ENCODE assay signal across 2 cellular contexts in the genomic region with DNA sequence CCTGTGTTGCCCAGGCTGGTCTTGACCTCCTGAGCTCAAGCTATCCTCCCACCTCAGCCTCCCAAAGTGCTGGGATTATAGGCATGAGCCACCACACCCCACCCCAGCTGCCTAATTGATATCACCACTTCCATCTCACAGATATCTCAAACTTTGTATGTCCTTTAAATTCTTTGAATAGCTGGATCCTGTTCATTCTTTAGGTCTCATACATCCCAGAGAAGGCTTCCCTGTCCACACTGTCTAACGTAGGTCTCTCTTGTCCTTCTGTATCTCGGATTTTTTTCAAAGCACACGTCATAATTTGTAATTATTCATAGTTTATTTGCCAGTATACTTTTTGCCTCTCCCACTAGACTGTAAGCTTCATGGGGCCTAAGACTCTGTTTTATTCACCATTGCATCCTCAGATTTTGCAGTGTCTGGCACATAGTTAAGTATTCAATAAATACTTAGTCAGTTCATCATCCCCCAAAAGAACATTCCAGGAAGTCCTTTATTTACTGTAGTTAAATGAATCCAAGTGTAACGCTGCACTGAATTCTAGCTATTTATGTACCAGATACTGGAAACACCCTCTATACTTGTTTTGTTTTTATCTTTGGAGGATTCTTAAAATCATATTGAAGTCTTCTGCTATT.
TF ChIP-seq lines count a peak whose summit lies in the region.

No MANE protein-coding gene starts in this region.

TF ChIP-seq in IMR-90, 13 proteins besides CTCF, POLR2A, EP300 and RAD21:
- TF ChIP-seq SMC3 (IDR thresholded peaks at IDR 0.05; ENCODE audit: low read depth, low read length) (no peak), CEBPB (IDR thresholded peaks at IDR 0.05; ENCODE audit: low read depth, low read length) (no peak), NFE2L2 (IDR thresholded peaks at IDR 0.05; ENCODE audit: low read depth, low read length) (no peak), CHD1 (IDR thresholded peaks at IDR 0.05; ENCODE audit: low read depth, low read length) (no peak), RCOR1 (IDR thresholded peaks at IDR 0.05; ENCODE audit: insufficient replicate concordance, low read length) (no peak), MXI1 (IDR thresholded peaks at IDR 0.05; ENCODE audit: borderline replicate concordance, low read depth, low read length) (no peak), MAFK (IDR thresholded peaks at IDR 0.05; ENCODE audit: low read depth, low read length) (no peak), RFX5 (IDR thresholded peaks at IDR 0.05; ENCODE audit: low read depth, low read length) (no peak), MAZ (IDR thresholded peaks at IDR 0.05; ENCODE audit: borderline replicate concordance, low read depth, low read length) (no peak), FOS (IDR thresholded peaks at IDR 0.05; ENCODE audit: low read depth, low read length) (no peak), BHLHE40 (IDR thresholded peaks at IDR 0.05; ENCODE audit: low read depth, low read length) (no peak)
- TF ChIP-seq, protein P1, sequence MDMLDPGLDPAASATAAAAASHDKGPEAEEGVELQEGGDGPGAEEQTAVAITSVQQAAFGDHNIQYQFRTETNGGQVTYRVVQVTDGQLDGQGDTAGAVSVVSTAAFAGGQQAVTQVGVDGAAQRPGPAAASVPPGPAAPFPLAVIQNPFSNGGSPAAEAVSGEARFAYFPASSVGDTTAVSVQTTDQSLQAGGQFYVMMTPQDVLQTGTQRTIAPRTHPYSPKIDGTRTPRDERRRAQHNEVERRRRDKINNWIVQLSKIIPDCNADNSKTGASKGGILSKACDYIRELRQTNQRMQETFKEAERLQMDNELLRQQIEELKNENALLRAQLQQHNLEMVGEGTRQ (IDR thresholded peaks at IDR 0.05; ENCODE audit: low read depth, low read length), result no peak
- TF ChIP-seq, protein P2, sequence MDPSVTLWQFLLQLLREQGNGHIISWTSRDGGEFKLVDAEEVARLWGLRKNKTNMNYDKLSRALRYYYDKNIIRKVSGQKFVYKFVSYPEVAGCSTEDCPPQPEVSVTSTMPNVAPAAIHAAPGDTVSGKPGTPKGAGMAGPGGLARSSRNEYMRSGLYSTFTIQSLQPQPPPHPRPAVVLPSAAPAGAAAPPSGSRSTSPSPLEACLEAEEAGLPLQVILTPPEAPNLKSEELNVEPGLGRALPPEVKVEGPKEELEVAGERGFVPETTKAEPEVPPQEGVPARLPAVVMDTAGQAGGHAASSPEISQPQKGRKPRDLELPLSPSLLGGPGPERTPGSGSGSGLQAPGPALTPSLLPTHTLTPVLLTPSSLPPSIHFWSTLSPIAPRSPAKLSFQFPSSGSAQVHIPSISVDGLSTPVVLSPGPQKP (IDR thresholded peaks at IDR 0.05; ENCODE audit: borderline replicate concordance, low read depth, low read length), result no peak

TF ChIP-seq in HEK293T, 16 proteins besides CTCF, POLR2A, EP300 and RAD21:
- TF ChIP-seq SUZ12 (IDR thresholded peaks at IDR 0.05) (no peak), TARDBP (IDR thresholded peaks at IDR 0.05) (no peak), BHLHE40 (IDR thresholded peaks at IDR 0.05; ENCODE audit: borderline replicate concordance) (no peak), NFRKB (IDR thresholded peaks at IDR 0.05) (no peak), L3MBTL2 (conservative IDR thresholded peaks at IDR 0.05) (no peak), HDGF (IDR thresholded peaks at IDR 0.05; ENCODE audit: borderline replicate concordance) (no peak), FOXM1 (IDR thresholded peaks at IDR 0.05; ENCODE audit: borderline replicate concordance) (no peak), FOXA1 (IDR thresholded peaks at IDR 0.05) (no peak), SP1 (IDR thresholded peaks at IDR 0.05) (no peak), CTBP1 (IDR thresholded peaks at IDR 0.05; ENCODE audit: borderline replicate concordance) (no peak), FOXK2 (IDR thresholded peaks at IDR 0.05) (no peak), ELF4 (IDR thresholded peaks at IDR 0.05) (no peak), LEF1 (IDR thresholded peaks at IDR 0.05; ENCODE audit: borderline replicate concordance) (no peak), ARNT (IDR thresholded peaks at IDR 0.05) (no peak), ZNF384 (IDR thresholded peaks at IDR 0.05) (no peak)
- TF ChIP-seq, protein P3, sequence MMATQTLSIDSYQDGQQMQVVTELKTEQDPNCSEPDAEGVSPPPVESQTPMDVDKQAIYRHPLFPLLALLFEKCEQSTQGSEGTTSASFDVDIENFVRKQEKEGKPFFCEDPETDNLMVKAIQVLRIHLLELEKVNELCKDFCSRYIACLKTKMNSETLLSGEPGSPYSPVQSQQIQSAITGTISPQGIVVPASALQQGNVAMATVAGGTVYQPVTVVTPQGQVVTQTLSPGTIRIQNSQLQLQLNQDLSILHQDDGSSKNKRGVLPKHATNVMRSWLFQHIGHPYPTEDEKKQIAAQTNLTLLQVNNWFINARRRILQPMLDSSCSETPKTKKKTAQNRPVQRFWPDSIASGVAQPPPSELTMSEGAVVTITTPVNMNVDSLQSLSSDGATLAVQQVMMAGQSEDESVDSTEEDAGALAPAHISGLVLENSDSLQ (IDR thresholded peaks at IDR 0.05), result no peak
